11 cellular contexts compared by ENCODE assay signal in genomic region chr2:218878941-218879761, GRCh38. TPM values are rescaled to one million over a fixed set of nuclear protein-coding genes. Genes with fewer than 3 reads are reported as not detected.
DNase-seq lines count a peak whose midpoint lies in the region; ATAC-seq and TF ChIP-seq lines count a peak whose summit lies in the region.
"Had no signal": no experiment of that assay in that cellular context is flagged by ENCODE, and none has a peak within 500 bp of the region (broad histone marks: within the 10 kb centered on the region; RNA-seq: fewer than 3 reads in every experiment).

No MANE protein-coding gene starts in this region.

- no peaks in the 10 kb centered on the region for H3K27me3 ChIP-seq in MM.1S (replicated peaks; ENCODE audit: insufficient read depth, low read length)

- no peaks in the 10 kb centered on the region for H3K9me2 ChIP-seq in MM.1S (replicated peaks; ENCODE audit: insufficient read depth, low read length)

- TF ChIP-seq CTCF in MM.1S (IDR thresholded peaks at IDR 0.05; ENCODE audit: low read length): no peak

- intact Hi-C loops in posterior vena cava (cut with DNase I): loop anchor here in 1 of 2 donors (1.0 kb wide), 1 partner anchor 13 kb away; no protein-coding TSS in a partner anchor

- no peak for ATAC-seq in activated T-cell treated with anti-CD3 and anti-CD28 coated beads, Interleukin-2, amount 50 U/mL, for 72 hours (replicated peaks in 1 of 2)
- no peak for ATAC-seq in GM19467 (IDR thresholded peaks at IDR 0.05; ENCODE audit: unreplicated experiment)
- ATAC-seq in GM19328 (IDR thresholded peaks at IDR 0.05; ENCODE audit: unreplicated experiment): no peak
- ATAC-seq: right cardiac atrium had no signal

- H3K27ac ChIP-seq in MM.1S (ENCODE audit: low read length): peak overlapping the region; percentile 98

- peaks cover 29% of the 10 kb centered on the region for H3F3A ChIP-seq in MM.1S (ENCODE audit: insufficient read depth, low read length)

- no peaks in the 10 kb centered on the region for H3K36me3 ChIP-seq in MM.1S (replicated peaks; ENCODE audit: insufficient read depth, low read length)

- DNase-seq in T-helper 2 cell treated with Interferon-gamma antibody and Interleukin-4, amounts not matched to agents 5 μg/mL and 100 μg/mL, for 36 hours (ENCODE audit: low spot score): no peak
- DNase-seq in T-helper 2 cell: no peak
- DNase-seq in MM.1S: peak; percentile 80
- no peak for DNase-seq in activated T-cell treated with anti-CD3 and anti-CD28 coated beads, Interleukin-2, amount 50 U/mL, for 72 hours
- DNase-seq in posterior vena cava (ENCODE audit: low spot score): peak; percentile 46
- DNase-seq in putamen (ENCODE audit: low spot score): no peak

- peaks cover 34% of the 10 kb centered on the region for H3K79me2 ChIP-seq in MM.1S (ENCODE audit: low read length)

- peaks cover 11% of the 10 kb centered on the region for H3K4me1 Mint-ChIP-seq in T-helper 2 cell treated with Interferon-gamma antibody and Interleukin-4, amounts not matched to agents 5 μg/mL and 100 μg/mL, for 36 hours (ENCODE audit: low read depth)
- peaks cover 52% of the 10 kb centered on the region for H3K4me1 Mint-ChIP-seq in activated T-cell treated with anti-CD3 and anti-CD28 coated beads, Interleukin-2, amount 50 U/mL, for 72 hours (ENCODE audit: low read depth)

- no peaks in the 10 kb centered on the region for H4K20me1 ChIP-seq in MM.1S (ENCODE audit: insufficient read depth, low read length)

- no peak overlapping the region for H3K27ac Mint-ChIP-seq in T-helper 2 cell treated with Interferon-gamma antibody and Interleukin-4, amounts not matched to agents 5 μg/mL and 100 μg/mL, for 36 hours
- no peak overlapping the region for H3K27ac Mint-ChIP-seq in activated T-cell treated with anti-CD3 and anti-CD28 coated beads, Interleukin-2, amount 50 U/mL, for 72 hours

- no peak overlapping the region for H2AFZ ChIP-seq in MM.1S (ENCODE audit: low read length)

- no peaks in the 10 kb centered on the region for H3K9me3 ChIP-seq in MM.1S (replicated peaks; ENCODE audit: insufficient read depth, low read length)

- peak overlapping the region; percentile 97 for H3K9ac ChIP-seq in MM.1S (ENCODE audit: low read length)

- H3K4me1 ChIP-seq in MM.1S (ENCODE audit: low read length): peaks cover 52% of the 10 kb centered on the region

- peaks cover 61% of the 10 kb centered on the region for H3K27me3 Mint-ChIP-seq in T-helper 2 cell treated with Interferon-gamma antibody and Interleukin-4, amounts not matched to agents 5 μg/mL and 100 μg/mL, for 36 hours (ENCODE audit: low read depth)
- peaks cover 48% of the 10 kb centered on the region for H3K27me3 Mint-ChIP-seq in activated T-cell treated with anti-CD3 and anti-CD28 coated beads, Interleukin-2, amount 50 U/mL, for 72 hours (ENCODE audit: low read depth)

- H3K4me2 ChIP-seq in MM.1S (ENCODE audit: low read depth, low read length): peak overlapping the region; percentile 93

- H3K9me3 Mint-ChIP-seq in T-helper 2 cell treated with Interferon-gamma antibody and Interleukin-4, amounts not matched to agents 5 μg/mL and 100 μg/mL, for 36 hours: no peaks in the 10 kb centered on the region
- H3K9me3 Mint-ChIP-seq in activated T-cell treated with anti-CD3 and anti-CD28 coated beads, Interleukin-2, amount 50 U/mL, for 72 hours: no peaks in the 10 kb centered on the region

- H3K36me3 Mint-ChIP-seq in T-helper 2 cell treated with Interferon-gamma antibody and Interleukin-4, amounts not matched to agents 5 μg/mL and 100 μg/mL, for 36 hours (ENCODE audit: low read depth): no peaks in the 10 kb centered on the region
- H3K36me3 Mint-ChIP-seq in activated T-cell treated with anti-CD3 and anti-CD28 coated beads, Interleukin-2, amount 50 U/mL, for 72 hours (ENCODE audit: insufficient read depth in 2 of 2): no peaks in the 10 kb centered on the region

- H3K4me3 Mint-ChIP-seq in T-helper 2 cell treated with Interferon-gamma antibody and Interleukin-4, amounts not matched to agents 5 μg/mL and 100 μg/mL, for 36 hours: peak overlapping the region; percentile 21
- peak overlapping the region; percentile 78 to 85 for H3K4me3 Mint-ChIP-seq in activated T-cell treated with anti-CD3 and anti-CD28 coated beads, Interleukin-2, amount 50 U/mL, for 72 hours

- peak overlapping the region; percentile 96 for H3K4me3 ChIP-seq in MM.1S (ENCODE audit: low read length)

RNA-seq across cellular contexts. Expression of gene WNT10A, which starts 1.5 kb away (rescaled TPM):
- total RNA-seq in activated T-cell treated with anti-CD3 and anti-CD28 coated beads, Interleukin-2, amount 50 U/mL, for 72 hours: 1 to 10 TPM; 3.4 to 8.6 TPM
- total RNA-seq in posterior vena cava: not detected
- total RNA-seq: glomerular endothelial cell, mesenteric fat pad, right cardiac atrium had no signal

RNA-seq across cellular contexts. Expression of gene WNT6, which starts 19.5 kb away (rescaled TPM):
- under 1 TPM; 0.19 TPM for total RNA-seq in activated T-cell treated with anti-CD3 and anti-CD28 coated beads, Interleukin-2, amount 50 U/mL, for 72 hours
- total RNA-seq in posterior vena cava: under 1 TPM; 0.23 to 0.24 TPM
- total RNA-seq: glomerular endothelial cell had no signal

RNA-seq across cellular contexts. Expression of gene PRKAG3, which starts 47.5 kb away (rescaled TPM):
- not detected for total RNA-seq in activated T-cell treated with anti-CD3 and anti-CD28 coated beads, Interleukin-2, amount 50 U/mL, for 72 hours
- total RNA-seq in posterior vena cava: under 1 TPM in 1 of 2 donors, not detected in 1; 0.23 TPM
- total RNA-seq: glomerular endothelial cell, mesenteric fat pad had no signal

Comparison
In these comparisons a context has a peak if more than half of its experiments do, and no peak if none do; other contexts are left out.
1. DNase-seq: peak in MM.1S (single experiment) and posterior vena cava (single experiment); none in T-helper 2 cell treated with Interferon-gamma antibody and Interleukin-4, amounts not matched to agents 5 μg/mL and 100 μg/mL, for 36 hours (single experiment), T-helper 2 cell (0 of 5), activated T-cell treated with anti-CD3 and anti-CD28 coated beads, Interleukin-2, amount 50 U/mL, for 72 hours (0 of 2) and putamen (single experiment).
2. RNA of gene WNT10A, which starts 1.5 kb away (total RNA-seq): 3.4 to 8.6 TPM in activated T-cell treated with anti-CD3 and anti-CD28 coated beads, Interleukin-2, amount 50 U/mL, for 72 hours; not detected in posterior vena cava; every median in the first group is over 4 times any median in the second.